34 cellular contexts compared by ENCODE assay signal in genomic region chr6:146484411-146484810, GRCh38.
"Had no signal": no experiment of that assay in that cellular context is flagged by ENCODE, and none has a peak within 500 bp of the region (broad histone marks: within the 10 kb centered on the region; RNA-seq: fewer than 3 reads in every experiment).

No MANE protein-coding gene starts in this region.

- H3K4me3 ChIP-seq: MG63 had no signal

- H3K36me3 ChIP-seq: MG63 had no signal

- H3K9me3 ChIP-seq: MG63 had no signal

- H3K27me3 ChIP-seq: MG63 had no signal

- DNase-seq: Karpas-422, Kasumi-1, MG63, MM.1S, MV-4-11, NCI-H1048, NCI-H1092, NCI-H1092 treated with DMSO at 0.1 percent for 48 hours, NCI-H1105, NCI-H1105 treated with DMSO at 0.1 percent for 48 hours, NCI-H1417, NCI-H1417 treated with DMSO at 0.1 percent for 48 hours, NCI-H1436, NCI-H1436 treated with DMSO at 0.1 percent for 48 hours, NCI-H146, NCI-H1694, NCI-H1694 treated with DMSO at 0.1 percent for 48 hours, NCI-H187, NCI-H187 treated with DMSO at 0.1 percent for 48 hours, NCI-H1930, NCI-H2029, NCI-H2029 treated with DMSO at 0.1 percent for 48 hours, NCI-H2081, NCI-H2081 treated with DMSO at 0.1 percent for 48 hours, NCI-H2107, NCI-H2171, NCI-H2171 treated with DMSO at 0.1 percent for 48 hours, NCI-H2227 treated with DMSO at 0.1 percent for 48 hours, NCI-H226, NCI-H345, NCI-H446, NCI-H446 treated with DMSO at 0.1 percent for 48 hours, NCI-H510A, NCI-H510A treated with DMSO at 0.1 percent for 48 hours had no signal
